15 cellular contexts compared by ENCODE assay signal in genomic region chr3:146513386-146514051, GRCh38. TPM values are rescaled to one million over a fixed set of nuclear protein-coding genes. Genes with fewer than 3 reads are reported as not detected.
DNase-seq lines count a peak whose midpoint lies in the region; TF ChIP-seq lines count a peak whose summit lies in the region.
"Had no signal": no experiment of that assay in that cellular context is flagged by ENCODE, and none has a peak within 500 bp of the region (broad histone marks: within the 10 kb centered on the region; RNA-seq: fewer than 3 reads in every experiment).

No MANE protein-coding gene starts in this region.

- H3K4me2 ChIP-seq in osteoblast (ENCODE audit: insufficient read depth, low read length), result peak overlapping the region; percentile 72

- no peak overlapping the region for H3K9ac ChIP-seq in colonic mucosa (ENCODE audit: low read depth in 2 of 2, low read length in 2 of 2)

- H4K20me1 ChIP-seq in osteoblast (ENCODE audit: insufficient read depth, low read length), result no peaks in the 10 kb centered on the region

- H3K36me3 ChIP-seq in colonic mucosa, result no peaks in the 10 kb centered on the region
- H3K36me3 ChIP-seq in osteoblast (ENCODE audit: insufficient read depth, low read length), result no peaks in the 10 kb centered on the region
- H3K36me3 ChIP-seq in esophagus squamous epithelium, result peaks cover 0 to 36% (median 0%) of the 10 kb centered on the region in 3 donors

- no peak for TF ChIP-seq POLR2A in esophagus squamous epithelium (IDR thresholded peaks at IDR 0.05)

- H3K4me3 Mint-ChIP-seq in activated CD4-positive, alpha-beta T cell treated with anti-CD3 and anti-CD28 coated beads, Interleukin-2, amount 10 ng/mL, durations not matched to agents 7 days and 5 days, result no peak overlapping the region
- H3K4me3 Mint-ChIP-seq: activated CD8-positive, alpha-beta memory T cell treated with anti-CD3 and anti-CD28 coated beads, Interleukin-2, amount 10 ng/mL, durations not matched to agents 7 days and 5 days; HFFc6 had no signal

- H3K4me1 ChIP-seq in colonic mucosa (peaks cover 5% of the 10 kb centered on the region), osteoblast (ENCODE audit: insufficient read depth, low read length) (peaks cover 5% of the 10 kb centered on the region), esophagus squamous epithelium (peaks cover 0 to 12% (median 0%) of the 10 kb centered on the region in 3 donors)

- H3K4me1 Mint-ChIP-seq in activated CD4-positive, alpha-beta T cell treated with anti-CD3 and anti-CD28 coated beads, Interleukin-2, amount 10 ng/mL, durations not matched to agents 7 days and 5 days, result peaks cover 25% of the 10 kb centered on the region

- peak overlapping the region; percentile 63 for H2AFZ ChIP-seq in osteoblast (ENCODE audit: low read length)

- H3K9me3 ChIP-seq in colonic mucosa, result no peaks in the 10 kb centered on the region
- no peaks in the 10 kb centered on the region for H3K9me3 ChIP-seq in osteoblast (ENCODE audit: low read depth, low read length)
- no peaks in the 10 kb centered on the region for H3K9me3 ChIP-seq in esophagus squamous epithelium

- H3K79me2 ChIP-seq in osteoblast (ENCODE audit: insufficient read depth, low read length), result no peaks in the 10 kb centered on the region

- H3K27me3 ChIP-seq in colonic mucosa (no peaks in the 10 kb centered on the region), osteoblast (ENCODE audit: insufficient read depth, low read length) (no peaks in the 10 kb centered on the region), esophagus squamous epithelium (no peaks in the 10 kb centered on the region)

- H3K4me3 ChIP-seq in colonic mucosa (no peak overlapping the region), osteoblast (ENCODE audit: insufficient read depth, low read length) (peak overlapping the region; percentile 32), esophagus squamous epithelium (no peak overlapping the region)

- peaks cover 66% of the 10 kb centered on the region for H3K36me3 Mint-ChIP-seq in activated CD4-positive, alpha-beta T cell treated with anti-CD3 and anti-CD28 coated beads, Interleukin-2, amount 10 ng/mL, durations not matched to agents 7 days and 5 days (ENCODE audit: low read depth)

- CTCF ChIA-PET in activated CD4-positive, alpha-beta T cell treated with anti-CD3 and anti-CD28 coated beads, Interleukin-2, amount 10 ng/mL, durations not matched to agents 7 days and 5 days (lab: Charles Lee), result interaction anchor here (1.4 kb wide), 1 partner anchor 23 kb away, joined by 3 read pairs; no protein-coding TSS in a partner anchor

- H3K27ac ChIP-seq in colonic mucosa (peak overlapping the region; percentile 4), osteoblast (ENCODE audit: low read depth, low read length) (no peak overlapping the region), esophagus squamous epithelium (peak overlapping the region in 1 of 4 donors; percentile 38)

- intact Hi-C loops in colonic mucosa (cut with DNase I), result no loop called here
- intact Hi-C loops in esophagus squamous epithelium (cut with DNase I), result no loop called here

- WGBS in esophagus squamous epithelium, 2 donors, result 75 to 82% methylated on average over 2 of the region's 2 CpGs

- no peaks in the 10 kb centered on the region for H3K27me3 Mint-ChIP-seq in activated CD4-positive, alpha-beta T cell treated with anti-CD3 and anti-CD28 coated beads, Interleukin-2, amount 10 ng/mL, durations not matched to agents 7 days and 5 days
- H3K27me3 Mint-ChIP-seq: activated CD8-positive, alpha-beta memory T cell treated with anti-CD3 and anti-CD28 coated beads, Interleukin-2, amount 10 ng/mL, durations not matched to agents 7 days and 5 days had no signal

- no peak for DNase-seq in activated CD4-positive, alpha-beta T cell treated with anti-CD3 and anti-CD28 coated beads, Interleukin-2, amount 10 ng/mL, durations not matched to agents 7 days and 5 days
- DNase-seq in activated CD4-positive, alpha-beta T cell treated with anti-CD3 and anti-CD28 coated beads, Interleukin-2, amount 50 U/mL, for 48 hours, result no peak
- DNase-seq in M059J (ENCODE audit: low read depth) (peak; percentile 64), colonic mucosa (no peak), osteoblast (ENCODE audit: insufficient read length, low spot score, missing footprints) (no peak), NCI-H510A (lab: John Stamatoyannopoulos, UW) (no peak), esophagus squamous epithelium (lab: John Stamatoyannopoulos, UW) (no peak), NCI-H2196 (lab: John Stamatoyannopoulos, UW; ENCODE audit: unreplicated experiment) (no peak)
- DNase-seq: activated CD8-positive, alpha-beta memory T cell treated with anti-CD3 and anti-CD28 coated beads, Interleukin-2, amount 10 ng/mL, durations not matched to agents 7 days and 5 days; HFFc6; mesenchymal stem cell; MV-4-11; occipital lobe had no signal

- TF ChIP-seq CTCF in colonic mucosa (IDR thresholded peaks at IDR 0.05), result no peak
- TF ChIP-seq CTCF in osteoblast (IDR thresholded peaks at IDR 0.05; ENCODE audit: extremely low read depth, low read depth, low read length), result no peak
- TF ChIP-seq CTCF in esophagus squamous epithelium (IDR thresholded peaks at IDR 0.05), result no peak

- peak overlapping the region; percentile 62 for H3K27ac Mint-ChIP-seq in activated CD4-positive, alpha-beta T cell treated with anti-CD3 and anti-CD28 coated beads, Interleukin-2, amount 10 ng/mL, durations not matched to agents 7 days and 5 days
- H3K27ac Mint-ChIP-seq: activated CD8-positive, alpha-beta memory T cell treated with anti-CD3 and anti-CD28 coated beads, Interleukin-2, amount 10 ng/mL, durations not matched to agents 7 days and 5 days; HFFc6 had no signal

- POLR2A ChIA-PET in activated CD4-positive, alpha-beta T cell treated with anti-CD3 and anti-CD28 coated beads, Interleukin-2, amount 10 ng/mL, durations not matched to agents 7 days and 5 days (lab: Charles Lee), result interaction anchor here (0.8 kb wide), 1 partner anchor 44 kb away, joined by 3 read pairs; the partner anchor contains the start of gene PLSCR2

- no peaks in the 10 kb centered on the region for H3K9me3 Mint-ChIP-seq in activated CD4-positive, alpha-beta T cell treated with anti-CD3 and anti-CD28 coated beads, Interleukin-2, amount 10 ng/mL, durations not matched to agents 7 days and 5 days
- H3K9me3 Mint-ChIP-seq: HFFc6 had no signal

RNA-seq across cellular contexts. Expression of gene PLSCR1, which starts 30.9 kb away (rescaled TPM):
- total RNA-seq in activated CD4-positive, alpha-beta T cell treated with anti-CD3 and anti-CD28 coated beads, Interleukin-2, amount 10 ng/mL, durations not matched to agents 7 days and 5 days, result 100 to 1,000 TPM; 137 to 146 TPM
- 665 and 782 TPM in 2 replicates for total RNA-seq in M059J (2014; rRNA removed; shearing (Covaris generic))
- total RNA-seq in colonic mucosa (100 to 1,000 TPM in 1 of 2 donors, 10 to 100 TPM in 1; 99.0 to 180 TPM), osteoblast (35.1 and 48.3 TPM in 2 replicates), esophagus squamous epithelium (100 to 1,000 TPM in 1 of 4 donors, 10 to 100 TPM in 3; 51.1 to 138 (median 63.3) TPM)

RNA-seq across cellular contexts. Expression of gene PLSCR2, which starts 44.2 kb away (rescaled TPM):
- total RNA-seq in activated CD4-positive, alpha-beta T cell treated with anti-CD3 and anti-CD28 coated beads, Interleukin-2, amount 10 ng/mL, durations not matched to agents 7 days and 5 days, result under 1 TPM in 1 of 2 experiments, not detected in 1; 0.35 TPM
- total RNA-seq in M059J (2014; rRNA removed; shearing (Covaris generic)), result not detected in 2 replicates
- total RNA-seq in colonic mucosa (under 1 TPM; 0.90 to 0.94 TPM), osteoblast (not detected in 2 replicates), esophagus squamous epithelium (not detected)
- total RNA-seq: A673; activated CD8-positive, alpha-beta memory T cell treated with anti-CD3 and anti-CD28 coated beads, Interleukin-2, amount 10 ng/mL, durations not matched to agents 7 days and 5 days; HFFc6; occipital lobe; SK-MEL-5 had no signal
